ENCODE assay signal across 1 cellular context in genomic region chr4:1784789-1785591, GRCh38.
TF ChIP-seq lines count a peak whose summit lies in the region.

No MANE protein-coding gene starts in this region.

TF ChIP-seq in HepG2, 621 proteins besides CTCF, POLR2A, EP300 and RAD21 (continued from another document and continues in another):
- TF ChIP-seq MXD3 (CRISPR knock-in tag; IDR thresholded peaks at IDR 0.05) (no peak), MZF1 (CRISPR knock-in tag; IDR thresholded peaks at IDR 0.05; ENCODE audit: borderline replicate concordance) (no peak), ZNF670 (CRISPR knock-in tag; IDR thresholded peaks at IDR 0.05; ENCODE audit: borderline replicate concordance) (no peak), YEATS2 (CRISPR knock-in tag; IDR thresholded peaks at IDR 0.05; ENCODE audit: borderline replicate concordance) (no peak), ZFYVE20 (CRISPR knock-in tag; IDR thresholded peaks at IDR 0.05; ENCODE audit: borderline replicate concordance, low read depth) (no peak), ASH2L (IDR thresholded peaks at IDR 0.05; ENCODE audit: insufficient read length, low read depth, low read length) (peak; percentile 47), THRA (CRISPR knock-in tag; IDR thresholded peaks at IDR 0.05; ENCODE audit: borderline replicate concordance) (peak; percentile 98), ARNT (IDR thresholded peaks at IDR 0.05) (no peak), LRRFIP1 (CRISPR knock-in tag; conservative IDR thresholded peaks at IDR 0.05) (no peak), MXD4 (CRISPR knock-in tag; IDR thresholded peaks at IDR 0.05) (peak; percentile 53; the same call in 1 of the 2 replicates), ZNF276 (CRISPR knock-in tag; IDR thresholded peaks at IDR 0.05; ENCODE audit: low read depth) (peak; percentile 17; the same call in 1 of the 2 replicates), HIVEP1 (CRISPR knock-in tag; IDR thresholded peaks at IDR 0.05) (no peak), ETS1 (CRISPR knock-in tag; IDR thresholded peaks at IDR 0.05) (no peak), ZNF720 (CRISPR knock-in tag; IDR thresholded peaks at IDR 0.05) (no peak), ZNF770 (CRISPR knock-in tag; IDR thresholded peaks at IDR 0.05) (no peak), DMAP1 (CRISPR knock-in tag; IDR thresholded peaks at IDR 0.05) (peak; percentile 45; the same call in 1 of the 2 replicates), HBP1 (CRISPR knock-in tag; IDR thresholded peaks at IDR 0.05; ENCODE audit: low read depth) (no peak), SIX1 (CRISPR knock-in tag; IDR thresholded peaks at IDR 0.05; ENCODE audit: borderline replicate concordance) (no peak), NONO (IDR thresholded peaks at IDR 0.05) (no peak), NONO (CRISPR knock-in tag; conservative IDR thresholded peaks at IDR 0.05) (no peak), ZMAT3 (CRISPR knock-in tag; conservative IDR thresholded peaks at IDR 0.05) (peak; percentile 79), REL (CRISPR knock-in tag; conservative IDR thresholded peaks at IDR 0.05) (no peak), HIC2 (CRISPR knock-in tag; IDR thresholded peaks at IDR 0.05; ENCODE audit: low read depth) (peak; percentile 94), TFDP1 (CRISPR knock-in tag; IDR thresholded peaks at IDR 0.05; ENCODE audit: borderline replicate concordance) (peak; percentile 31; the same call in 1 of the 2 replicates), CBFB (CRISPR knock-in tag; IDR thresholded peaks at IDR 0.05) (peak; percentile 37; the same call in 1 of the 2 replicates), RARG (CRISPR knock-in tag; IDR thresholded peaks at IDR 0.05; ENCODE audit: low read depth) (no peak), CENPX (CRISPR knock-in tag; IDR thresholded peaks at IDR 0.05) (no peak), NFKB2 (CRISPR knock-in tag; IDR thresholded peaks at IDR 0.05; ENCODE audit: borderline replicate concordance) (peak; percentile 80; the same call in 1 of the 2 replicates), SKI (IDR thresholded peaks at IDR 0.05; ENCODE audit: partially characterized antibody) (peak; percentile 41), ZNF772 (CRISPR knock-in tag; IDR thresholded peaks at IDR 0.05) (no peak), ZNF274 (CRISPR knock-in tag; IDR thresholded peaks at IDR 0.05) (no peak; the same call in 1 of the 2 replicates), ZSCAN31 (CRISPR knock-in tag; IDR thresholded peaks at IDR 0.05; ENCODE audit: low read depth) (peak; percentile 78; the same call in 1 of the 2 replicates)
- TF ChIP-seq, protein P1, sequence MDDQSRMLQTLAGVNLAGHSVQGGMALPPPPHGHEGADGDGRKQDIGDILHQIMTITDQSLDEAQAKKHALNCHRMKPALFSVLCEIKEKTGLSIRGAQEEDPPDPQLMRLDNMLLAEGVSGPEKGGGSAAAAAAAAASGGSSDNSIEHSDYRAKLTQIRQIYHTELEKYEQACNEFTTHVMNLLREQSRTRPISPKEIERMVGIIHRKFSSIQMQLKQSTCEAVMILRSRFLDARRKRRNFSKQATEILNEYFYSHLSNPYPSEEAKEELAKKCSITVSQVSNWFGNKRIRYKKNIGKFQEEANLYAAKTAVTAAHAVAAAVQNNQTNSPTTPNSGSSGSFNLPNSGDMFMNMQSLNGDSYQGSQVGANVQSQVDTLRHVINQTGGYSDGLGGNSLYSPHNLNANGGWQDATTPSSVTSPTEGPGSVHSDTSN (CRISPR knock-in tag; IDR thresholded peaks at IDR 0.05; ENCODE audit: borderline replicate concordance): no peak; the same call in 1 of the 2 replicates
- TF ChIP-seq, protein P2, sequence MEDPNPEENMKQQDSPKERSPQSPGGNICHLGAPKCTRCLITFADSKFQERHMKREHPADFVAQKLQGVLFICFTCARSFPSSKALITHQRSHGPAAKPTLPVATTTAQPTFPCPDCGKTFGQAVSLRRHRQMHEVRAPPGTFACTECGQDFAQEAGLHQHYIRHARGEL (CRISPR knock-in tag; IDR thresholded peaks at IDR 0.05): no peak
- TF ChIP-seq, protein P3, sequence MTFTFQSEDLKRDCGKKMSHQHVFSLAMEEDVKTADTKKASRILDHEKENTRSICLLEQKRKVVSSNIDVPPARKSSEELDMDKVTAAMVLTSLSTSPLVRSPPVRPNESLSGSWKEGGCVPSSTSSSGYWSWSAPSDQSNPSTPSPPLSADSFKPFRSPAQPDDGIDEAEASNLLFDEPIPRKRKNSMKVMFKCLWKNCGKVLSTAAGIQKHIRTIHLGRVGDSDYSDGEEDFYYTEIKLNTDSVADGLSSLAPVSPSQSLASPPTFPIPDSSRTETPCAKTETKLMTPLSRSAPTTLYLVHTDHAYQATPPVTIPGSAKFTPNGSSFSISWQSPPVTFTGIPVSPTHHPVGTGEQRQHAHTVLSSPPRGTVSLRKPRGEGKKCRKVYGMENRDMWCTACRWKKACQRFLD (CRISPR knock-in tag; IDR thresholded peaks at IDR 0.05; ENCODE audit: borderline replicate concordance): 0 out of 2 replicates have a peak, but pooled peaks have one; percentile 52
- TF ChIP-seq, protein P4, sequence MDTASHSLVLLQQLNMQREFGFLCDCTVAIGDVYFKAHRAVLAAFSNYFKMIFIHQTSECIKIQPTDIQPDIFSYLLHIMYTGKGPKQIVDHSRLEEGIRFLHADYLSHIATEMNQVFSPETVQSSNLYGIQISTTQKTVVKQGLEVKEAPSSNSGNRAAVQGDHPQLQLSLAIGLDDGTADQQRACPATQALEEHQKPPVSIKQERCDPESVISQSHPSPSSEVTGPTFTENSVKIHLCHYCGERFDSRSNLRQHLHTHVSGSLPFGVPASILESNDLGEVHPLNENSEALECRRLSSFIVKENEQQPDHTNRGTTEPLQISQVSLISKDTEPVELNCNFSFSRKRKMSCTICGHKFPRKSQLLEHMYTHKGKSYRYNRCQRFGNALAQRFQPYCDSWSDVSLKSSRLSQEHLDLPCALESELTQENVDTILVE (CRISPR knock-in tag; IDR thresholded peaks at IDR 0.05): no peak
